In genomic region chr1:209500993-209501392, GRCh38 we compare ENCODE assay signal across 9 cellular contexts.
"Had no signal": no experiment of that assay in that cellular context is flagged by ENCODE, and none has a peak within 500 bp of the region (broad histone marks: within the 10 kb centered on the region; RNA-seq: fewer than 3 reads in every experiment).

No MANE protein-coding gene starts in this region.

- H3K27ac ChIP-seq: HL-60, KMS-11 had no signal

- DNase-seq: IMR-90, Karpas-422, Kasumi-1, KBM-7, KG1 had no signal

- H3K4me2 ChIP-seq: KMS-11 had no signal

- H3K9ac ChIP-seq: KMS-11 had no signal

- H3K27ac Mint-ChIP-seq: IgD-negative memory B cell had no signal

- H3K4me1 Mint-ChIP-seq: IgD-negative memory B cell had no signal

- H3K27me3 Mint-ChIP-seq: IgD-negative memory B cell had no signal

- H3K4me3 Mint-ChIP-seq: IgD-negative memory B cell had no signal

- FAIRE-seq: HTR-8/SVneo had no signal
